In genomic region chr18:28485210-28485801, GRCh38 we compare ENCODE assay signal across 15 cellular contexts.
"Had no signal": no experiment of that assay in that cellular context is flagged by ENCODE, and none has a peak within 500 bp of the region (broad histone marks: within the 10 kb centered on the region; RNA-seq: fewer than 3 reads in every experiment).

No MANE protein-coding gene starts in this region.

- H3K27ac Mint-ChIP-seq: activated naive CD8-positive, alpha-beta T cell treated with anti-CD3 and anti-CD28 coated beads, Interleukin-2, amount 50 U/mL, for 24 hours; activated T-helper 1 cell treated with anti-CD3 and anti-CD28 coated beads, Interleukin-12 subunit alpha, Interleukin-12 subunit beta, Interleukin-2, Interleukin-4 antibody, amounts not matched to agents 30 ng/mL and 10 ng/mL and 1 ng/mL, durations not matched to agents 14 hours and 24 hours and 36 hours; neural progenitor cell; WTC11 had no signal

- H3K4me3 ChIP-seq: cardiac muscle cell, gastrocnemius medialis, left ventricle myocardium inferior, neural progenitor cell, pancreas, upper lobe of left lung had no signal

- H3K27ac ChIP-seq: cardiac muscle cell, gastrocnemius medialis, left ventricle myocardium inferior, neural progenitor cell, pancreas, upper lobe of left lung had no signal

- H3K36me3 Mint-ChIP-seq: neural progenitor cell, WTC11 had no signal

- H3K9me3 Mint-ChIP-seq: neural progenitor cell, WTC11 had no signal

- H3K27me3 ChIP-seq: cardiac muscle cell, gastrocnemius medialis, neural progenitor cell, pancreas, upper lobe of left lung had no signal

- ATAC-seq: activated naive CD8-positive, alpha-beta T cell treated with anti-CD3 and anti-CD28 coated beads, Interleukin-2, amount 50 U/mL, for 24 hours; gastrocnemius medialis; pancreas; stimulated activated naive CD8-positive, alpha-beta T cell treated with anti-CD3 and anti-CD28 coated beads, Interleukin-15, Interleukin-2, amounts not matched to agents 100 U/mL and 50 U/mL, for 24 hours; WTC11 had no signal

- H3K9me3 ChIP-seq: gastrocnemius medialis, pancreas, upper lobe of left lung had no signal

- DNase-seq: activated CD4-positive, alpha-beta T cell treated with anti-CD3 and anti-CD28 coated beads for 48 hours; activated naive CD4-positive, alpha-beta T cell; activated naive CD8-positive, alpha-beta T cell treated with anti-CD3 and anti-CD28 coated beads, Interleukin-2, amount 50 U/mL, for 24 hours; effector CD4-positive, alpha-beta T cell; gastrocnemius medialis; left ventricle myocardium inferior; pancreas; stimulated activated CD4-positive, alpha-beta T cell treated with anti-CD3 and anti-CD28 coated beads, Interleukin-4, amount 100 ng/mL, for 1 hour; stimulated activated CD8-positive, alpha-beta memory T cell treated with anti-CD3 and anti-CD28 coated beads, Interleukin-4, amount 100 ng/mL, for 48 hours; stimulated activated naive CD8-positive, alpha-beta T cell treated with anti-CD3 and anti-CD28 coated beads, Interleukin-15, Interleukin-2, amounts not matched to agents 100 U/mL and 50 U/mL, for 24 hours; upper lobe of left lung had no signal

- H3K4me1 ChIP-seq: gastrocnemius medialis, left ventricle myocardium inferior, neural progenitor cell, pancreas, upper lobe of left lung had no signal

- H3K4me3 Mint-ChIP-seq: activated naive CD8-positive, alpha-beta T cell treated with anti-CD3 and anti-CD28 coated beads, Interleukin-2, amount 50 U/mL, for 24 hours; activated T-helper 1 cell treated with anti-CD3 and anti-CD28 coated beads, Interleukin-12 subunit alpha, Interleukin-12 subunit beta, Interleukin-2, Interleukin-4 antibody, amounts not matched to agents 30 ng/mL and 10 ng/mL and 1 ng/mL, durations not matched to agents 14 hours and 24 hours and 36 hours; neural progenitor cell; WTC11 had no signal

- H3K27me3 Mint-ChIP-seq: activated naive CD8-positive, alpha-beta T cell treated with anti-CD3 and anti-CD28 coated beads, Interleukin-2, amount 50 U/mL, for 24 hours had no signal

- H3K36me3 ChIP-seq: cardiac muscle cell, gastrocnemius medialis, left ventricle myocardium inferior, neural progenitor cell, pancreas, upper lobe of left lung had no signal

- H3K4me1 Mint-ChIP-seq: neural progenitor cell, WTC11 had no signal
